Comparison of ENCODE assay signal across 24 cellular contexts in the genomic region with DNA sequence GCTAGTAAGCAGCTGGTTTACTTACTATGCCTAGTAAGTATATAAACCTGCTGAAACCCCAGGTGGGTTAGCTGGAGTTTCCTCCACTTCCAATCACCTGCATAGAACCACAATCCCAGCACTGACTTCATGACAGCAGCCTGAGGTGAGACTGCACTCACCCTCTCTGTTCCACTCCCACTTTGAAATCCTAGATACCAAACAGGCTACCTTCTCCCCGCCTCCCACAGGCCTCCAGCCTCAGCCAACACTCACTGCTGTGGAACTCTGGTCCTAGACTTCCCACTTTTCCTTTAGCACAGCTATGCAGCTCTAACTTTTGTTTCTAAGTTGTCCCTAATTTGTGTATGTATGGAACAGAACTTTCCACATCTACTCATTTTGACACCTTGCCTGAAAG.
"Had no signal": no experiment of that assay in that cellular context is flagged by ENCODE, and none has a peak within 500 bp of the region (broad histone marks: within the 10 kb centered on the region; RNA-seq: fewer than 3 reads in every experiment).

No MANE protein-coding gene starts in this region.

- DNase-seq: colonic mucosa; effector CD4-positive, alpha-beta T cell; esophagus squamous epithelium; foreskin fibroblast; heart left ventricle; hippocampal formation; kidney glomerular epithelial cell; mesendoderm; naive B cell; nephron progenitor cell; posterior cingulate gyrus; spleen; stimulated activated CD4-positive, alpha-beta T cell treated with anti-CD3 and anti-CD28 coated beads, Interleukin-15, amount 100 ng/mL, for 24 hours; stimulated activated CD4-positive, alpha-beta T cell treated with anti-CD3 and anti-CD28 coated beads, Interleukin-1b, Interleukin-23, amount 100 ng/mL, for 48 hours; stimulated activated CD4-positive, alpha-beta T cell treated with anti-CD3 and anti-CD28 coated beads, Interleukin-4, amount 100 ng/mL, for 24 hours; tibial artery; upper lobe of right lung had no signal

- H3K27me3 ChIP-seq: colonic mucosa, esophagus squamous epithelium, heart left ventricle, neutrophil, spleen, tibial artery, upper lobe of right lung, vagina had no signal

- H3K4me3 Mint-ChIP-seq: naive B cell; nephron progenitor cell; stimulated activated memory B cell treated with anti-CD40 and anti-IgM and Interleukin-4, amounts not matched to agents 10 μg/mL and 1 μg/mL and 100 μg/mL, for 72 hours; stimulated activated naive CD8-positive, alpha-beta T cell treated with anti-CD3 and anti-CD28 coated beads, Interleukin-15, Interleukin-2, amounts not matched to agents 100 ng/mL and 50 ng/mL, for 24 hours had no signal

- H3K4me3 ChIP-seq: colonic mucosa, esophagus squamous epithelium, heart left ventricle, spleen, tibial artery, upper lobe of right lung, vagina had no signal

- H3K36me3 Mint-ChIP-seq: naive B cell; stimulated activated memory B cell treated with anti-CD40 and anti-IgM and Interleukin-4, amounts not matched to agents 10 μg/mL and 1 μg/mL and 100 μg/mL, for 72 hours had no signal

- H3K27ac Mint-ChIP-seq: naive B cell; nephron progenitor cell; stimulated activated memory B cell treated with anti-CD40 and anti-IgM and Interleukin-4, amounts not matched to agents 10 μg/mL and 1 μg/mL and 100 μg/mL, for 72 hours; stimulated activated naive CD8-positive, alpha-beta T cell treated with anti-CD3 and anti-CD28 coated beads, Interleukin-15, Interleukin-2, amounts not matched to agents 100 ng/mL and 50 ng/mL, for 24 hours had no signal

- H3K9me3 Mint-ChIP-seq: nephron progenitor cell; stimulated activated memory B cell treated with anti-CD40 and anti-IgM and Interleukin-4, amounts not matched to agents 10 μg/mL and 1 μg/mL and 100 μg/mL, for 72 hours; stimulated activated naive CD8-positive, alpha-beta T cell treated with anti-CD3 and anti-CD28 coated beads, Interleukin-15, Interleukin-2, amounts not matched to agents 100 ng/mL and 50 ng/mL, for 24 hours had no signal

- H3K4me1 Mint-ChIP-seq: naive B cell; stimulated activated memory B cell treated with anti-CD40 and anti-IgM and Interleukin-4, amounts not matched to agents 10 μg/mL and 1 μg/mL and 100 μg/mL, for 72 hours had no signal

- H3K36me3 ChIP-seq: colonic mucosa, esophagus squamous epithelium, heart left ventricle, neutrophil, spleen, tibial artery, upper lobe of right lung, vagina had no signal

- H3K27me3 Mint-ChIP-seq: naive B cell; stimulated activated memory B cell treated with anti-CD40 and anti-IgM and Interleukin-4, amounts not matched to agents 10 μg/mL and 1 μg/mL and 100 μg/mL, for 72 hours; stimulated activated naive CD8-positive, alpha-beta T cell treated with anti-CD3 and anti-CD28 coated beads, Interleukin-15, Interleukin-2, amounts not matched to agents 100 ng/mL and 50 ng/mL, for 24 hours had no signal

- ATAC-seq: heart left ventricle; sciatic nerve; stimulated activated memory B cell treated with anti-CD40 and anti-IgM and Interleukin-4, amounts not matched to agents 10 μg/mL and 1 μg/mL and 100 μg/mL, for 72 hours; upper lobe of right lung had no signal

- H3K27ac ChIP-seq: colonic mucosa, epithelial cell of prostate, esophagus squamous epithelium, heart left ventricle, neutrophil, spleen, tibial artery, upper lobe of right lung, vagina had no signal

- H3K4me1 ChIP-seq: colonic mucosa, esophagus squamous epithelium, heart left ventricle, spleen, tibial artery, upper lobe of right lung, vagina had no signal

- H3K9me3 ChIP-seq: colonic mucosa, esophagus squamous epithelium, heart left ventricle, neutrophil, spleen, tibial artery, upper lobe of right lung, vagina had no signal

- FAIRE-seq: endometrium had no signal
